ENCODE assay signal across 1 cellular context in genomic region chr14:45135659-45136314, GRCh38.
TF ChIP-seq lines count a peak whose summit lies in the region.

FANCM (plus strand) TSS chr14:45135930; CDS start chr14:45136032, 102 bp downstream.

TF ChIP-seq in HepG2, 621 proteins besides CTCF, POLR2A, EP300 and RAD21 (continued from another document and continues in another):
- TF ChIP-seq ZNF44 (CRISPR knock-in tag; IDR thresholded peaks at IDR 0.05): 0 out of 2 replicates have a peak, but pooled peaks have one; percentile 24
- TF ChIP-seq ZNF879 (CRISPR knock-in tag; IDR thresholded peaks at IDR 0.05): no peak
- TF ChIP-seq GZF1 (CRISPR knock-in tag; IDR thresholded peaks at IDR 0.05): peak; percentile 75; the same call in 1 of the 2 replicates
- TF ChIP-seq ZNF772 (CRISPR knock-in tag; IDR thresholded peaks at IDR 0.05): 0 out of 2 replicates have a peak, but pooled peaks have one; percentile 33
- TF ChIP-seq PHF8 (CRISPR knock-in tag; IDR thresholded peaks at IDR 0.05): peak; percentile 75
- no peak for TF ChIP-seq ZNF441 (CRISPR knock-in tag; IDR thresholded peaks at IDR 0.05; ENCODE audit: borderline replicate concordance)
- TF ChIP-seq ARID5B (CRISPR knock-in tag; IDR thresholded peaks at IDR 0.05): 0 out of 2 replicates have a peak, but pooled peaks have one; percentile 32
- TF ChIP-seq KLF13 (CRISPR knock-in tag; IDR thresholded peaks at IDR 0.05): no peak
- no peak for TF ChIP-seq CERS6 (CRISPR knock-in tag; IDR thresholded peaks at IDR 0.05)
- TF ChIP-seq HOXA9 (CRISPR knock-in tag; IDR thresholded peaks at IDR 0.05; ENCODE audit: borderline replicate concordance): peak; percentile 54; the same call in 1 of the 2 replicates
- TF ChIP-seq SIN3A (IDR thresholded peaks at IDR 0.05; ENCODE audit: borderline replicate concordance, low read depth, low read length): peak; percentile 100
- peak; percentile 96 for TF ChIP-seq MIXL1 (CRISPR knock-in tag; IDR thresholded peaks at IDR 0.05)
- TF ChIP-seq ZNF567 (CRISPR knock-in tag; IDR thresholded peaks at IDR 0.05; ENCODE audit: borderline replicate concordance): no peak
- TF ChIP-seq ARID3A (IDR thresholded peaks at IDR 0.05; ENCODE audit: low read depth, low read length): peak; percentile 89
- no peak for TF ChIP-seq JUND (CRISPR knock-in tag; IDR thresholded peaks at IDR 0.05)
- peak; percentile 48 for TF ChIP-seq MED1 (CRISPR knock-in tag; IDR thresholded peaks at IDR 0.05)
- 0 out of 2 replicates have a peak, but pooled peaks have one; percentile 36 for TF ChIP-seq ISL2 (CRISPR knock-in tag; IDR thresholded peaks at IDR 0.05)
- 0 out of 2 replicates have a peak, but pooled peaks have one; percentile 67 for TF ChIP-seq NFKBIZ (CRISPR knock-in tag; IDR thresholded peaks at IDR 0.05)
- peak; percentile 65; the same call in 1 of the 2 replicates for TF ChIP-seq ZNF292 (CRISPR knock-in tag; IDR thresholded peaks at IDR 0.05; ENCODE audit: borderline replicate concordance, low read depth)
- TF ChIP-seq THAP11 (CRISPR knock-in tag; IDR thresholded peaks at IDR 0.05): peak; percentile 93
- TF ChIP-seq ZNF317 (CRISPR knock-in tag; IDR thresholded peaks at IDR 0.05): no peak
- peak; percentile 76; the same call in 1 of the 2 replicates for TF ChIP-seq PHF21A (CRISPR knock-in tag; IDR thresholded peaks at IDR 0.05)
- TF ChIP-seq MBD4 (IDR thresholded peaks at IDR 0.05; ENCODE audit: borderline replicate concordance, low read length): no peak
- peak; percentile 78 for TF ChIP-seq GABPA (IDR thresholded peaks at IDR 0.05; ENCODE audit: low read depth, low read length)
- peak; percentile 99 for TF ChIP-seq GABPA (CRISPR knock-in tag; IDR thresholded peaks at IDR 0.05; ENCODE audit: low read depth)
- TF ChIP-seq ZNF34 (CRISPR knock-in tag; IDR thresholded peaks at IDR 0.05; ENCODE audit: borderline replicate concordance): no peak
- no peak for TF ChIP-seq SNRNP70 (IDR thresholded peaks at IDR 0.05; ENCODE audit: low read depth, low read length)
- TF ChIP-seq TEAD3 (CRISPR knock-in tag; optimal IDR thresholded peaks at IDR 0.05; ENCODE audit: borderline replicate concordance): peak; percentile 25
- no peak for TF ChIP-seq FOSL1 (CRISPR knock-in tag; IDR thresholded peaks at IDR 0.05; ENCODE audit: borderline replicate concordance)
- peak; percentile 91 for TF ChIP-seq E2F5 (CRISPR knock-in tag; conservative IDR thresholded peaks at IDR 0.05)
- TF ChIP-seq BRD4 (CRISPR knock-in tag; IDR thresholded peaks at IDR 0.05): no peak
- TF ChIP-seq THRA (CRISPR knock-in tag; IDR thresholded peaks at IDR 0.05; ENCODE audit: borderline replicate concordance): no peak
- peak; percentile 46; the same call in 1 of the 2 replicates for TF ChIP-seq ZNF138 (CRISPR knock-in tag; IDR thresholded peaks at IDR 0.05; ENCODE audit: low read depth)
- TF ChIP-seq ZNF768 (CRISPR knock-in tag; IDR thresholded peaks at IDR 0.05): no peak; the same call in 1 of the 2 replicates
- TF ChIP-seq ZBTB40 (IDR thresholded peaks at IDR 0.05): peak; percentile 89
- TF ChIP-seq ZBTB40 (CRISPR knock-in tag; IDR thresholded peaks at IDR 0.05): peak; percentile 18; the same call in 1 of the 2 replicates
- TF ChIP-seq MXD1 (CRISPR knock-in tag; IDR thresholded peaks at IDR 0.05): 0 out of 2 replicates have a peak, but pooled peaks have one; percentile 51
- TF ChIP-seq ZBTB2 (CRISPR knock-in tag; IDR thresholded peaks at IDR 0.05; ENCODE audit: low read depth): 0 out of 2 replicates have a peak, but pooled peaks have one; percentile 38
- TF ChIP-seq CEBPG (CRISPR knock-in tag; IDR thresholded peaks at IDR 0.05): 0 out of 2 replicates have a peak, but pooled peaks have one; percentile 5
